ENCODE assay signal across 9 cellular contexts in genomic region chr1:243917863-243918565, GRCh38.
DNase-seq lines count a peak whose midpoint lies in the region; ATAC-seq lines count a peak whose summit lies in the region.
"Had no signal": no experiment of that assay in that cellular context is flagged by ENCODE, and none has a peak within 500 bp of the region (broad histone marks: within the 10 kb centered on the region; RNA-seq: fewer than 3 reads in every experiment).

No MANE protein-coding gene starts in this region.

- peaks cover 3% of the 10 kb centered on the region for H3K9me3 ChIP-seq in iPS-18c (ENCODE audit: control insufficient read depth, insufficient read depth, low read length)

- no peaks in the 10 kb centered on the region for H3K36me3 Mint-ChIP-seq in activated naive CD8-positive, alpha-beta T cell treated with anti-CD3 and anti-CD28 coated beads, Interleukin-2, amount 10 ng/mL, durations not matched to agents 7 days and 5 days

- ATAC-seq in activated naive CD8-positive, alpha-beta T cell treated with anti-CD3 and anti-CD28 coated beads, Interleukin-2, amount 10 ng/mL, durations not matched to agents 7 days and 5 days (ENCODE audit: low read depth), result peak; percentile 44
- no peak for ATAC-seq in stimulated activated naive CD8-positive, alpha-beta T cell treated with anti-CD3 and anti-CD28 coated beads, Interleukin-15, amount 100 ng/mL, for 72 hours
- ATAC-seq in HG03354 (IDR thresholded peaks at IDR 0.05; ENCODE audit: poor library complexity, severe bottlenecking, unreplicated experiment), result no peak

- H3K4me3 ChIP-seq in iPS-18c (ENCODE audit: insufficient read depth, low read depth, low read length), result peak overlapping the region; percentile 46; the same call in 1 of the 2 replicates
- H3K4me3 ChIP-seq: BLaER1 treated with 17β-estradiol and CSF1 and Interleukin-3, amounts not matched to agents 10 nM and 100 nM had no signal

- H3K27ac Mint-ChIP-seq in activated naive CD8-positive, alpha-beta T cell treated with anti-CD3 and anti-CD28 coated beads, Interleukin-2, amount 10 ng/mL, durations not matched to agents 7 days and 5 days, result peak overlapping the region; percentile 22
- H3K27ac Mint-ChIP-seq in stimulated activated naive CD8-positive, alpha-beta T cell treated with anti-CD3 and anti-CD28 coated beads, Interleukin-15, amount 100 ng/mL, for 72 hours, result no peak overlapping the region

- H3K4me1 Mint-ChIP-seq in activated naive CD8-positive, alpha-beta T cell treated with anti-CD3 and anti-CD28 coated beads, Interleukin-2, amount 10 ng/mL, durations not matched to agents 7 days and 5 days, result peaks cover 13% of the 10 kb centered on the region
- H3K4me1 Mint-ChIP-seq in stimulated activated naive CD8-positive, alpha-beta T cell treated with anti-CD3 and anti-CD28 coated beads, Interleukin-15, amount 100 ng/mL, for 72 hours, result peaks cover 20% of the 10 kb centered on the region

- H3K4me3 Mint-ChIP-seq in activated naive CD8-positive, alpha-beta T cell treated with anti-CD3 and anti-CD28 coated beads, Interleukin-2, amount 10 ng/mL, durations not matched to agents 7 days and 5 days, result peak overlapping the region; percentile 86
- H3K4me3 Mint-ChIP-seq in stimulated activated naive CD8-positive, alpha-beta T cell treated with anti-CD3 and anti-CD28 coated beads, Interleukin-15, amount 100 ng/mL, for 72 hours, result peak overlapping the region; percentile 89 to 95

- H3K9me3 Mint-ChIP-seq in activated naive CD8-positive, alpha-beta T cell treated with anti-CD3 and anti-CD28 coated beads, Interleukin-2, amount 10 ng/mL, durations not matched to agents 7 days and 5 days, result peaks cover 2% of the 10 kb centered on the region
- no peaks in the 10 kb centered on the region for H3K9me3 Mint-ChIP-seq in stimulated activated naive CD8-positive, alpha-beta T cell treated with anti-CD3 and anti-CD28 coated beads, Interleukin-15, amount 100 ng/mL, for 72 hours

- POLR2A ChIA-PET in activated naive CD8-positive, alpha-beta T cell treated with anti-CD3 and anti-CD28 coated beads, Interleukin-2, amount 10 ng/mL, durations not matched to agents 7 days and 5 days (lab: Charles Lee), result no interaction called here

- DNase-seq in NCI-H146 (lab: John Stamatoyannopoulos, UW), result peak; percentile 19
- no peak for DNase-seq in NCI-H146 treated with DMSO at 0.1 percent for 48 hours (lab: John Stamatoyannopoulos, UW; ENCODE audit: unreplicated experiment)
- DNase-seq in activated naive CD8-positive, alpha-beta T cell treated with anti-CD3 and anti-CD28 coated beads, Interleukin-2, amount 10 ng/mL, durations not matched to agents 7 days and 5 days, result no peak
- peak in 1 of 2 donors; percentile 2 for DNase-seq in stimulated activated naive CD8-positive, alpha-beta T cell treated with anti-CD3 and anti-CD28 coated beads, Interleukin-15, amount 100 ng/mL, for 72 hours
- DNase-seq in DMS79 treated with DMSO at 0.1 percent for 48 hours (lab: John Stamatoyannopoulos, UW), result no peak
- no peak for DNase-seq in RKO (ENCODE audit: low spot score)

- H3K27me3 Mint-ChIP-seq in activated naive CD8-positive, alpha-beta T cell treated with anti-CD3 and anti-CD28 coated beads, Interleukin-2, amount 10 ng/mL, durations not matched to agents 7 days and 5 days, result peaks cover 50% of the 10 kb centered on the region
- H3K27me3 Mint-ChIP-seq in stimulated activated naive CD8-positive, alpha-beta T cell treated with anti-CD3 and anti-CD28 coated beads, Interleukin-15, amount 100 ng/mL, for 72 hours, result peaks cover 75% of the 10 kb centered on the region
